ENCODE assay signal across 11 cellular contexts in the genomic region with DNA sequence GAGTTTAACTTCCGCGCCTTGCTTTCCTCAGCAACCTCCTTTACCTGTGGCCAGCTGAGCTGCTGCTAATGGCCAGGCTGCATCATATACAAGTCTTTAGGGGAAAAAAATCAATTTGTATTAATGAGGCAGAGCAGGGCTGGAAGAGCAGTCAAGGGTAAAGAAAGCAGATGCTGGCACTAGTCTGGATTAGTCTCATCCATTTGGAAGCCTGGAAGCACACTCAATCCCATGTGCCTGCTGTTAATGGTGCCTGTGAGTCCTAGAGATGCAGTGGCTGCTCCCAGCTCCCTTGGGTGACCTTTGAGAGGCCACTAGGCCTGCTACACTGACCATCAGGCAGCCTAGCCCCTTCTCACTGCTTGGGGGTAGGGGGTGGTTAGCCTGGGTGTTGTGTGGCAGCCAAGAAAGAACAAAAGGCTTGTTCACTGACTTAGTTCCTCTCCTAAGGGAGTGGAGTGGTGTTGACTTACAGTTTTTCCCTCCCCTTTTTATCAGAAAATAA. TPM values are rescaled to one million over a fixed set of nuclear protein-coding genes. Genes with fewer than 3 reads are reported as not detected.
A peak's percentile ranks its signal among the peaks of the same experiment; 100 is the strongest.
DNase-seq lines count a peak whose midpoint lies in the region; ATAC-seq and TF ChIP-seq lines count a peak whose summit lies in the region.
"Had no signal": no experiment of that assay in that cellular context is flagged by ENCODE, and none has a peak within 500 bp of the region (broad histone marks: within the 10 kb centered on the region; RNA-seq: fewer than 3 reads in every experiment).

No MANE protein-coding gene starts in this region.

- H3K4me1 Mint-ChIP-seq in progenitor cell of endocrine pancreas (ENCODE audit: low read depth), result peaks cover 19% of the 10 kb centered on the region

- H3K4me3 ChIP-seq in colonic mucosa, result no peak overlapping the region

- H3K4me3 Mint-ChIP-seq in progenitor cell of endocrine pancreas (ENCODE audit: low read depth), result no peak overlapping the region

- DNase-seq in DMS 273 treated with DMSO at 0.1 percent for 48 hours (lab: John Stamatoyannopoulos, UW) (peak; percentile 20), NCI-H446 (lab: John Stamatoyannopoulos, UW) (peak; percentile 53 to 81), colonic mucosa (no peak), progenitor cell of endocrine pancreas (ENCODE audit: low spot score, unreplicated experiment) (no peak), HUDEP-2 (lab: John Stamatoyannopoulos, UW; ENCODE audit: unreplicated experiment in 76 of 76) (no peak), AG08395 (ENCODE audit: low spot score) (no peak)
- DNase-seq: activated CD4-positive, alpha-beta T cell treated with anti-CD3 and anti-CD28 coated beads for 4 hours; NCI-H774; right cardiac atrium had no signal

- H3K27me3 ChIP-seq in colonic mucosa, result no peaks in the 10 kb centered on the region

- H3K9me3 ChIP-seq in colonic mucosa, result no peaks in the 10 kb centered on the region

- no peak for TF ChIP-seq CTCF in colonic mucosa (IDR thresholded peaks at IDR 0.05)
- TF ChIP-seq CTCF in progenitor cell of endocrine pancreas (IDR thresholded peaks at IDR 0.05; ENCODE audit: unreplicated experiment), result no peak

- intact Hi-C loops in colonic mucosa (cut with DNase I), result no loop called here

- H3K36me3 ChIP-seq in colonic mucosa, result peaks cover 8% of the 10 kb centered on the region

- H3K4me1 ChIP-seq in colonic mucosa, result no peaks in the 10 kb centered on the region

- peak overlapping the region; percentile 90 for H3K27ac Mint-ChIP-seq in progenitor cell of endocrine pancreas

- no peak for ATAC-seq in HG03469 (IDR thresholded peaks at IDR 0.05; ENCODE audit: unreplicated experiment)
- no peak for ATAC-seq in GM21786 (IDR thresholded peaks at IDR 0.05; ENCODE audit: unreplicated experiment)

- peaks cover 3% of the 10 kb centered on the region for H3K36me3 Mint-ChIP-seq in progenitor cell of endocrine pancreas (ENCODE audit: insufficient read depth)

- H3K27me3 Mint-ChIP-seq in progenitor cell of endocrine pancreas, result no peaks in the 10 kb centered on the region

- H3K27ac ChIP-seq in colonic mucosa, result peak overlapping the region; percentile 2

- no peak overlapping the region for H3K9ac ChIP-seq in colonic mucosa (ENCODE audit: low read depth in 2 of 2, low read length in 2 of 2)

- no peaks in the 10 kb centered on the region for H3K9me3 Mint-ChIP-seq in progenitor cell of endocrine pancreas (ENCODE audit: low read depth)

RNA-seq across cellular contexts. Expression of gene PIK3IP1, which starts 8.0 kb away (rescaled TPM):
- 10 to 100 TPM in 1 of 2 donors, 1 to 10 TPM in 1; 8.4 to 15.1 TPM for total RNA-seq in colonic mucosa
- total RNA-seq in progenitor cell of endocrine pancreas, result 6.2 and 7.6 TPM in 2 replicates

Comparison
In these comparisons a context has a peak if more than half of its experiments do, and no peak if none do; other contexts are left out.
1. DNase-seq: peak in DMS 273 treated with DMSO at 0.1 percent for 48 hours (single experiment) and NCI-H446 (2 of 2); none in colonic mucosa (single experiment), progenitor cell of endocrine pancreas (single experiment), HUDEP-2 (0 of 76) and AG08395 (single experiment).